8 cellular contexts compared by ENCODE assay signal in the genomic region with DNA sequence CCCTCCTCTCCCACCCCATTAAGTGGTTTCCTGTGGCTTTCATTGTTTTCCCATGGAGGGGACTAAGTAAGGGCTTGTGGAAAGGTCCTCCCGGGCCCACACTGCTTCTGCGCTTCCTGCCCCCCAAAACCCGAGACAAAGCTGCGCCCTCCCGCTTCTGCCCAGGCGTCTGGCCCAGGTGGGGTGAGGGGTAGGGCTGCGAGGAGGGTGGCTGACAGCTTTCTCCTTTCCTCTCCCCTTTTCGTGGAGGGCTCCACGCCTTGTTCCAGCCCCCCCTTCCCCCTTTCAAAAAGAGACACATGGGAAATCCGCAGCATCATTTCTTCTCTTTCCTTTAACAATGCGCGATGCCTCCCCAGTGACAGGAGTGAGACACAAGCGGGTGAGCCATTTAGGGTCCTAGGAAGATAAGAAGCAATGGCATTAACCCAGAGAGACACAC. TPM values are rescaled to one million over a fixed set of nuclear protein-coding genes. Genes with fewer than 3 reads are reported as not detected.
DNase-seq lines count a peak whose midpoint lies in the region; ATAC-seq and TF ChIP-seq lines count a peak whose summit lies in the region.

No MANE protein-coding gene starts in this region.

- WGBS in psoas muscle, 3 donors = 1 to 4% (median 1%) methylated on average over 13 of the region's 13 CpGs

- H3K36me3 ChIP-seq in right atrium auricular region = no peaks in the 10 kb centered on the region
- H3K36me3 ChIP-seq in psoas muscle (ENCODE audit: insufficient read depth in 1 of 2, low read depth in 1 of 2) = no peaks in the 10 kb centered on the region

- intact Hi-C loops in psoas muscle (cut with DNase I) = loop anchor here (2.0 to 5.0 kb wide), 3 partner anchors 67 to 232 kb away; no protein-coding TSS in a partner anchor

- H3K4me1 Mint-ChIP-seq in activated naive CD8-positive, alpha-beta T cell treated with anti-CD3 and anti-CD28 coated beads for 36 hours = peaks cover 50% of the 10 kb centered on the region

- TF ChIP-seq CTCF in right atrium auricular region (IDR thresholded peaks at IDR 0.05) = no peak
- no peak for TF ChIP-seq CTCF in psoas muscle (IDR thresholded peaks at IDR 0.05)

- H3K9me3 ChIP-seq in right atrium auricular region (peaks cover 0 to 4% of the 10 kb centered on the region in 2 donors), psoas muscle (peaks cover 3% of the 10 kb centered on the region)

- H3K27me3 ChIP-seq in right atrium auricular region = no peaks in the 10 kb centered on the region
- no peaks in the 10 kb centered on the region for H3K27me3 ChIP-seq in psoas muscle (ENCODE audit: insufficient read depth in 3 of 3, low read length in 2 of 3)

- H3K36me3 Mint-ChIP-seq in activated naive CD8-positive, alpha-beta T cell treated with anti-CD3 and anti-CD28 coated beads for 36 hours = peaks cover 5% of the 10 kb centered on the region

- H3K4me3 ChIP-seq in right atrium auricular region = peak overlapping the region; percentile 84 to 90
- peak overlapping the region; percentile 98 for H3K4me3 ChIP-seq in psoas muscle

- DNase-seq in NCI-H1417 (lab: John Stamatoyannopoulos, UW) = peak in 2 of 3 experiments; percentile 35 to 82
- DNase-seq in NCI-H1417 treated with DMSO at 0.1 percent for 48 hours (lab: John Stamatoyannopoulos, UW) = no peak
- DNase-seq in NCI-H69 (lab: John Stamatoyannopoulos, UW) = peak; percentile 76
- DNase-seq in activated naive CD8-positive, alpha-beta T cell treated with anti-CD3 and anti-CD28 coated beads for 36 hours = peak; percentile 47
- no peak for DNase-seq in right atrium auricular region (ENCODE audit: low spot score)
- peak in 1 of 2 donors; percentile 58 for DNase-seq in psoas muscle
- no peak for DNase-seq in 8988T

- H3K4me1 ChIP-seq in right atrium auricular region (peaks cover 0 to 53% of the 10 kb centered on the region in 2 donors), psoas muscle (peaks cover 46% of the 10 kb centered on the region)

- peak overlapping the region; percentile 98 to 99 for H3K27ac ChIP-seq in right atrium auricular region
- peak overlapping the region; percentile 97 for H3K27ac ChIP-seq in psoas muscle

- H3K27me3 Mint-ChIP-seq in activated naive CD8-positive, alpha-beta T cell treated with anti-CD3 and anti-CD28 coated beads for 36 hours = no peaks in the 10 kb centered on the region

- H3K4me3 Mint-ChIP-seq in activated naive CD8-positive, alpha-beta T cell treated with anti-CD3 and anti-CD28 coated beads for 36 hours = peak overlapping the region; percentile 97

- no peaks in the 10 kb centered on the region for H3K9me3 Mint-ChIP-seq in activated naive CD8-positive, alpha-beta T cell treated with anti-CD3 and anti-CD28 coated beads for 36 hours

- ATAC-seq in HG02571 (IDR thresholded peaks at IDR 0.05; ENCODE audit: unreplicated experiment) (peak; percentile 38), psoas muscle (peak; percentile 26 to 61 (median 30))

- peak overlapping the region; percentile 92 for H3K27ac Mint-ChIP-seq in activated naive CD8-positive, alpha-beta T cell treated with anti-CD3 and anti-CD28 coated beads for 36 hours

RNA-seq across cellular contexts. Expression of gene DIP2B, which starts 0.6 kb away (rescaled TPM):
- total RNA-seq in activated naive CD8-positive, alpha-beta T cell treated with anti-CD3 and anti-CD28 coated beads for 36 hours = 10 to 100 TPM; 21.4 to 22.5 TPM
- 10 to 100 TPM; 11.6 to 15.2 TPM for total RNA-seq in right atrium auricular region
- 10 to 100 TPM in 1 of 4 donors, 1 to 10 TPM in 3; 8.6 to 10.7 (median 9.4) TPM for total RNA-seq in psoas muscle
- 1 to 10 TPM; 2.2 to 7.1 (median 4.5) TPM for polyA plus RNA-seq in psoas muscle

Comparison
In these comparisons a context has a peak if more than half of its experiments do, and no peak if none do; other contexts are left out.
1. DNase-seq: peak in NCI-H1417 (2 of 3), NCI-H69 (single experiment) and activated naive CD8-positive, alpha-beta T cell treated with anti-CD3 and anti-CD28 coated beads for 36 hours (single experiment); none in NCI-H1417 treated with DMSO at 0.1 percent for 48 hours (single experiment), right atrium auricular region (single experiment) and 8988T (single experiment).